11 cellular contexts compared by ENCODE assay signal in the genomic region with DNA sequence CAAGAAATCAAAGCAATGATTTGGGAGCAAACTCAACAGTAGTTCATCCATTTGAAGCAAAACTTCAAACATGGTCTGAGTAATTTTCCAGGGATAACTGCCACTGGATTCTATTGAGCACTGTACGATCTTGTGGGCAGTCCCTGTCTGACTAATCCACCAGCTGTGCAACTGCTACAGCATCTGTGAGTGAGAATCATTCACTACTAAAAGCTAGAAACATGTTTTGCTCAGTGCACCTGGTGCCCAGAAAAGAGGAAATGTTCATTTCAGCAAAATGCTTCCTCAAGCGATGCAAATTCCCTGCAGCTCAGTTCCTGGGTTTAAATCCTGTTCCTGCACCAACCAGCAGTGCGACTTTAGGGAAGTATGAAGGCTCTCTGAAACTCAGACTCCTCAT.
DNase-seq lines count a peak whose midpoint lies in the region; ATAC-seq lines count a peak whose summit lies in the region.
"Had no signal": no experiment of that assay in that cellular context is flagged by ENCODE, and none has a peak within 500 bp of the region (broad histone marks: within the 10 kb centered on the region; RNA-seq: fewer than 3 reads in every experiment).

No MANE protein-coding gene starts in this region.

- no peak overlapping the region for H2BK12ac ChIP-seq in neuronal stem cell (ENCODE audit: low read length)

- H3K18ac ChIP-seq in neuronal stem cell (ENCODE audit: low read length): no peak overlapping the region

- H2AFZ ChIP-seq in neuronal stem cell (ENCODE audit: low read length): no peak overlapping the region

- no peak overlapping the region for H3K4me3 ChIP-seq in neuronal stem cell (ENCODE audit: low read length in 2 of 2)
- H3K4me3 ChIP-seq: prostate gland had no signal

- H2BK5ac ChIP-seq in neuronal stem cell (ENCODE audit: low read length): no peak overlapping the region

- H3K4me1 ChIP-seq in neuronal stem cell (ENCODE audit: control insufficient read depth in 2 of 2, insufficient read depth in 1 of 2, low read depth in 1 of 2, low read length in 2 of 2): no peaks in the 10 kb centered on the region
- H3K4me1 ChIP-seq: prostate gland had no signal

- ATAC-seq in GM18868 (IDR thresholded peaks at IDR 0.05; ENCODE audit: unreplicated experiment) (peak; percentile 88), HG02571 (IDR thresholded peaks at IDR 0.05; ENCODE audit: unreplicated experiment) (peak; percentile 98), HG03457 (IDR thresholded peaks at IDR 0.05; ENCODE audit: unreplicated experiment) (peak; percentile 86)
- ATAC-seq: activated T-helper 17 cell treated with anti-CD3 and anti-CD28 coated beads, Interleukin-2, amount 50 U/mL, for 72 hours had no signal

- H3K14ac ChIP-seq in neuronal stem cell (ENCODE audit: low read length): no peak overlapping the region

- H3K23ac ChIP-seq in neuronal stem cell (ENCODE audit: low read depth, low read length, poor library complexity): no peak overlapping the region

- no peak overlapping the region for H3K27ac ChIP-seq in neuronal stem cell (replicated peaks; ENCODE audit: low read length)
- H3K27ac ChIP-seq: prostate gland had no signal

- no peak overlapping the region for H3K9ac ChIP-seq in neuronal stem cell (ENCODE audit: low read depth, low read length, poor library complexity)

- H2AK5ac ChIP-seq in neuronal stem cell (ENCODE audit: low read depth, low read length): no peak overlapping the region

- no peak overlapping the region for H3K4ac ChIP-seq in neuronal stem cell (ENCODE audit: low read length)

- DNase-seq in myocyte (ENCODE audit: low read depth) (peak; percentile 11), neuronal stem cell (ENCODE audit: low spot score) (no peak), AG08396 (ENCODE audit: low spot score) (no peak), GOT3 (lab: John Stamatoyannopoulos, UW) (no peak)
- no peak for DNase-seq in activated CD4-positive, CD25-positive, alpha-beta regulatory T cell treated with anti-CD3 and anti-CD28 coated beads, Interleukin-2, amount 50 U/mL, for 72 hours
- DNase-seq: SW 1271 had no signal

- H3K4me2 ChIP-seq in neuronal stem cell (ENCODE audit: insufficient read depth, low read length, poor library complexity, severe bottlenecking): no peak overlapping the region

- no peak overlapping the region for H4K91ac ChIP-seq in neuronal stem cell (ENCODE audit: low read depth, low read length, poor library complexity)

- H3K36me3 ChIP-seq in neuronal stem cell (replicated peaks in 1 of 2; ENCODE audit: control insufficient read depth in 2 of 2, insufficient read depth in 2 of 2, low read length in 2 of 2): no peaks in the 10 kb centered on the region
- H3K36me3 ChIP-seq: prostate gland had no signal

- no peak overlapping the region for H2BK120ac ChIP-seq in neuronal stem cell (ENCODE audit: low read depth, low read length)

- H3K27me3 ChIP-seq in neuronal stem cell (ENCODE audit: control insufficient read depth in 3 of 3, insufficient read depth in 3 of 3, low read depth in 1 of 3, low read length in 3 of 3): no peaks in the 10 kb centered on the region

- no peak overlapping the region for H4K8ac ChIP-seq in neuronal stem cell (ENCODE audit: low read depth, low read length)

- H3K9me3 ChIP-seq in neuronal stem cell (replicated peaks in 1 of 2; ENCODE audit: control insufficient read depth in 2 of 2, insufficient read depth in 1 of 2, low read depth in 1 of 2, low read length in 2 of 2): no peaks in the 10 kb centered on the region
- H3K9me3 ChIP-seq: prostate gland had no signal

- H2BK15ac ChIP-seq in neuronal stem cell (ENCODE audit: low read length): no peak overlapping the region

- WGBS in neuronal stem cell (ENCODE audit: extremely low coverage in 2 of 2, insufficient read length in 2 of 2, insufficient replicate concordance in 1 of 2), 2 donors: no CpG with 5 or more reads among the region's 3 CpGs

- no peaks in the 10 kb centered on the region for H3K79me1 ChIP-seq in neuronal stem cell (ENCODE audit: low read depth, low read length)
